ENCODE assay signal across 8 cellular contexts in genomic region chr17:75777243-75777922, GRCh38. TPM values are rescaled to one million over a fixed set of nuclear protein-coding genes. Genes with fewer than 3 reads are reported as not detected.
DNase-seq lines count a peak whose midpoint lies in the region; ATAC-seq and TF ChIP-seq lines count a peak whose summit lies in the region.

No MANE protein-coding gene starts in this region.

- H3K79me2 ChIP-seq in DND-41 (ENCODE audit: insufficient read depth, low read length): peaks cover 31% of the 10 kb centered on the region

- H3K4me1 ChIP-seq in DND-41 (ENCODE audit: insufficient read depth, low read length) (peaks cover 29% of the 10 kb centered on the region), SJCRH30 (peaks cover 23% of the 10 kb centered on the region), esophagus (ENCODE audit: control insufficient read depth in 2 of 2, insufficient read depth in 2 of 2, low read length in 1 of 2) (peaks cover 2 to 4% of the 10 kb centered on the region in 2 donors), ovary (ENCODE audit: insufficient read depth) (peaks cover 10% of the 10 kb centered on the region)

- TF ChIP-seq CTCF in DND-41 (IDR thresholded peaks at IDR 0.05; ENCODE audit: borderline replicate concordance, extremely low read depth, low read length, poor library complexity, severe bottlenecking): no peak
- no peak for TF ChIP-seq CTCF in ovary (IDR thresholded peaks at IDR 0.05)

- H3K36me3 ChIP-seq in DND-41 (ENCODE audit: insufficient read depth, low read length): peaks cover 44% of the 10 kb centered on the region
- H3K36me3 ChIP-seq in SJCRH30: peaks cover 41% of the 10 kb centered on the region
- peaks cover 2 to 15% of the 10 kb centered on the region in 2 donors for H3K36me3 ChIP-seq in esophagus (ENCODE audit: control insufficient read depth in 2 of 2, insufficient read depth in 2 of 2, low read length in 1 of 2)
- H3K36me3 ChIP-seq in ovary: no peaks in the 10 kb centered on the region

- ATAC-seq in DND-41 (ENCODE audit: insufficient read depth, low read depth): no peak
- no peak for ATAC-seq in GM18868 (IDR thresholded peaks at IDR 0.05; ENCODE audit: unreplicated experiment)
- no peak for ATAC-seq in GM21526 (IDR thresholded peaks at IDR 0.05; ENCODE audit: low FRiP score, unreplicated experiment)

- no peak overlapping the region for H2AFZ ChIP-seq in DND-41 (ENCODE audit: low read depth, low read length)

- H3K4me3 ChIP-seq in DND-41 (ENCODE audit: low read depth in 1 of 2, low read length in 2 of 2) (peak overlapping the region; percentile 68 to 84; a peak in 2 of 4 replicates), SJCRH30 (peak overlapping the region; percentile 89), esophagus (ENCODE audit: low read depth in 1 of 2, low read length in 2 of 2) (peak overlapping the region in 1 of 2 donors; percentile 81), ovary (peak overlapping the region; percentile 87)

- peaks cover 42% of the 10 kb centered on the region for H4K20me1 ChIP-seq in DND-41 (ENCODE audit: insufficient read depth, low read length)

- H3K27ac ChIP-seq in DND-41 (ENCODE audit: low read length) (no peak overlapping the region; the same call in 1 of the 2 replicates), SJCRH30 (no peak overlapping the region), esophagus (ENCODE audit: low read depth in 2 of 2, low read length in 1 of 2) (peak overlapping the region; percentile 14 to 62), ovary (peak overlapping the region in 1 of 2 donors; percentile 5)

- no peak for TF ChIP-seq EP300 in ovary (IDR thresholded peaks at IDR 0.05)

- no peak for TF ChIP-seq POLR2A in ovary (IDR thresholded peaks at IDR 0.05)

- peak overlapping the region; percentile 94 for H3K9ac ChIP-seq in DND-41 (ENCODE audit: low read depth, low read length)

- WGBS in esophagus, 2 donors: 1 to 2% methylated on average over 2 of the region's 2 CpGs
- 0 to 1% (median 0%) methylated on average over 2 of the region's 2 CpGs for WGBS in ovary, 3 donors

- intact Hi-C loops in ovary (cut with DNase I): loop anchor here in 1 of 4 donors (10.0 kb wide), 1 partner anchor 97 kb away; the partner anchor contains the start of gene TRIM47

- H3K9me3 ChIP-seq in DND-41 (ENCODE audit: insufficient read depth, low read length, severe bottlenecking): no peaks in the 10 kb centered on the region
- H3K9me3 ChIP-seq in SJCRH30 (replicated peaks): no peaks in the 10 kb centered on the region
- no peaks in the 10 kb centered on the region for H3K9me3 ChIP-seq in esophagus (ENCODE audit: control insufficient read depth in 2 of 2, insufficient read depth in 1 of 2, low read depth in 1 of 2, low read length in 1 of 2)
- no peaks in the 10 kb centered on the region for H3K9me3 ChIP-seq in ovary

- DNase-seq in DND-41: no peak
- no peak for DNase-seq in SJCRH30
- peak in 2 of 5 donors; percentile 10 to 20 for DNase-seq in ovary
- no peak for DNase-seq in HPDE6-E6E7 (ENCODE audit: extremely low spot score)
- no peak for DNase-seq in SW480 (ENCODE audit: low spot score)

- no peaks in the 10 kb centered on the region for H3K27me3 ChIP-seq in DND-41 (ENCODE audit: insufficient read depth, low read length, poor library complexity)
- H3K27me3 ChIP-seq in SJCRH30: no peaks in the 10 kb centered on the region
- H3K27me3 ChIP-seq in esophagus (ENCODE audit: control insufficient read depth in 1 of 2, insufficient read depth in 2 of 2, low read length in 2 of 2): no peaks in the 10 kb centered on the region
- H3K27me3 ChIP-seq in ovary: no peaks in the 10 kb centered on the region

- H3K4me2 ChIP-seq in DND-41 (ENCODE audit: insufficient read depth, low read length): peak overlapping the region; percentile 77

RNA-seq across cellular contexts. Expression of gene UNK, which starts 7.2 kb away (rescaled TPM):
- 40.6 and 51.4 TPM in 2 replicates for total RNA-seq in SJCRH30 (2014; rRNA removed; shearing (Covaris generic))
- polyA plus RNA-seq in esophagus: 10 to 100 TPM; 18.2 to 26.3 TPM
- total RNA-seq in ovary: 10 to 100 TPM; 27.5 to 58.1 (median 40.8) TPM
- polyA plus RNA-seq in ovary: 10 to 100 TPM; 12.7 to 34.9 TPM

RNA-seq across cellular contexts. Expression of gene GALK1, which starts 12.4 kb away (rescaled TPM):
- 29.0 and 31.5 TPM in 2 replicates for total RNA-seq in SJCRH30 (2014; rRNA removed; shearing (Covaris generic))
- polyA plus RNA-seq in esophagus: 10 to 100 TPM; 27.9 to 29.5 TPM
- total RNA-seq in ovary: 10 to 100 TPM; 17.5 to 35.1 (median 27.6) TPM
- 10 to 100 TPM in 1 of 2 donors, under 1 TPM in 1; 0.33 to 22.6 TPM for polyA plus RNA-seq in ovary

RNA-seq across cellular contexts. Expression of gene ITGB4, which starts 56.1 kb away (rescaled TPM):
- total RNA-seq in SJCRH30 (2014; rRNA removed; shearing (Covaris generic)): 4.3 and 8.8 TPM in 2 replicates
- polyA plus RNA-seq in esophagus: 10 to 100 TPM; 48.4 to 63.2 TPM
- total RNA-seq in ovary: 10 to 100 TPM in 5 of 7 donors, 1 to 10 TPM in 2; 6.3 to 55.6 (median 22.5) TPM
- polyA plus RNA-seq in ovary: 1 to 10 TPM; 3.3 to 6.0 TPM

Comparison
In these comparisons a context has a peak if more than half of its experiments do, and no peak if none do; other contexts are left out.
1. H3K27ac ChIP-seq: peak in esophagus (2 of 2); none in DND-41 (single experiment) and SJCRH30 (single experiment).